1 cellular context compared by ENCODE assay signal in the genomic region with DNA sequence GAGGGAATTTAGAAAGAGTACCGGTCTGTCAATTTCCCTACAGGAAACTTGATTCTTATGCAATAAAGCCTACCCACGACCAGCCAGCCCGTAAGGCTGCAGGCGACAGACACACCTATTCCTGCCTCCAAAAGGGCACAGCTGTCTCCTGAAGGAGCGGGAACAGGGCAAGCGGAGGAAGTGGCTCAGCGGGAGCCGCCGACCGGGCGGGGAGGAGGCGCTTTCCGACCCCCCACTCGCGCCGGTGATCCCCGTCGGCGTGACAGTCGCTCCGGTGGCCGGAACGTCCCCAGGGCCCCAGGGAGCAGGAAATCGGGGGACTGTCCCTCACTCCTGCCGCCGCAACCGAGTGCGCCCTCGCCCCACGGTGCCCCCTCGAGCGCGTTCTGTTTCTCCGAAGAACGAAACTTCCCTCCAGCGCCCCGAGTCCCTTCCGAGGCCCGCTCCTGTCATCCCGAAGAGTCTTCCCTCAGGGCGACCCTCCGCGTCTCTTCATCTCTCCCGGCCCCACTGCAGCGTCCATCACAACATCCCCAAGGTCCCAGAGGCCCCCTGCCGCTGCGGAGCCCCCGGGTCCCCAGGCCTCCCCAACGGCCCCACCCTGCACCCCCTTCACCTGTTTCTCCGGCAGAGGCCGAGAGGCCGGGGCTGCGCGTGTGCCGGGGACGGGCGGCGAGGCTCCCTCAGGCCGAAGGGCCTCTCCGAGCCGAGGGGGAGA.
A peak's percentile ranks its signal among the peaks of the same experiment; 100 is the strongest.
TF ChIP-seq lines count a peak whose summit lies in the region.

No MANE protein-coding gene starts in this region.

TF ChIP-seq in GM12878, 131 proteins besides CTCF, POLR2A, EP300 and RAD21:
- TF ChIP-seq SKIL (IDR thresholded peaks at IDR 0.05; ENCODE audit: low read depth, poor library complexity, severe bottlenecking) (peak; percentile 2), HSF1 (IDR thresholded peaks at IDR 0.05; ENCODE audit: low read depth, low read length) (no peak), NFIC (IDR thresholded peaks at IDR 0.05; ENCODE audit: low read depth, low read length) (no peak), JUNB (IDR thresholded peaks at IDR 0.05) (no peak), STAT3 (IDR thresholded peaks at IDR 0.05; ENCODE audit: low read depth, low read length) (no peak), BACH1 (IDR thresholded peaks at IDR 0.05; ENCODE audit: borderline replicate concordance) (0 out of 2 replicates have a peak, but pooled peaks have one; percentile 39), PAX5 (IDR thresholded peaks at IDR 0.05; ENCODE audit: borderline replicate concordance, low read depth, low read length) (no peak), MEF2B (IDR thresholded peaks at IDR 0.05; ENCODE audit: partially characterized antibody, poor library complexity, severe bottlenecking) (peak; percentile 12), EED (IDR thresholded peaks at IDR 0.05; ENCODE audit: low read depth) (peak; percentile 42), SPI1 (IDR thresholded peaks at IDR 0.05; ENCODE audit: borderline replicate concordance, insufficient read depth, low read depth, low read length) (peak; percentile 44), SMAD5 (IDR thresholded peaks at IDR 0.05; ENCODE audit: low read depth) (0 out of 2 replicates have a peak, but pooled peaks have one; percentile 46), SMAD1 (IDR thresholded peaks at IDR 0.05; ENCODE audit: low read depth, partially characterized antibody) (peak; percentile 39), BHLHE40 (IDR thresholded peaks at IDR 0.05; ENCODE audit: borderline replicate concordance in 1 of 2, low read depth in 2 of 2, low read length in 1 of 2) (0 out of 4 replicates have a peak, but pooled peaks of 1 of the 2 experiments have one; percentile 3), KAT2A (conservative IDR thresholded peaks at IDR 0.05; ENCODE audit: control insufficient read depth, low read depth, low read length) (no peak), RELA (IDR thresholded peaks at IDR 0.05; ENCODE audit: borderline replicate concordance, partially characterized antibody) (no peak), IKZF2 (IDR thresholded peaks at IDR 0.05) (0 out of 4 replicates have a peak, but pooled peaks of 1 of the 2 experiments have one; percentile 26), WRNIP1 (IDR thresholded peaks at IDR 0.05; ENCODE audit: borderline replicate concordance, low read depth, low read length) (no peak), MXI1 (IDR thresholded peaks at IDR 0.05; ENCODE audit: low read depth, low read length) (no peak), TCF3 (IDR thresholded peaks at IDR 0.05; ENCODE audit: borderline replicate concordance, insufficient read depth, low read depth, low read length) (0 out of 2 replicates have a peak, but pooled peaks have one; percentile 50), FOXM1 (IDR thresholded peaks at IDR 0.05; ENCODE audit: low read depth, low read length) (no peak), IKZF1 (conservative IDR thresholded peaks at IDR 0.05) (peak; percentile 78; the same call in 1 of the 2 replicates), ASH2L (IDR thresholded peaks at IDR 0.05; ENCODE audit: borderline replicate concordance, low read depth) (0 out of 2 replicates have a peak, but pooled peaks have one; percentile 31), CHD1 (IDR thresholded peaks at IDR 0.05; ENCODE audit: low read depth, low read length) (0 out of 2 replicates have a peak, but pooled peaks have one; percentile 5), RB1 (IDR thresholded peaks at IDR 0.05; ENCODE audit: borderline replicate concordance) (no peak), SMC3 (IDR thresholded peaks at IDR 0.05; ENCODE audit: borderline replicate concordance, low read length) (0 out of 2 replicates have a peak, but pooled peaks have one; percentile 3), IRF3 (IDR thresholded peaks at IDR 0.05) (no peak)
- TF ChIP-seq, protein P1, sequence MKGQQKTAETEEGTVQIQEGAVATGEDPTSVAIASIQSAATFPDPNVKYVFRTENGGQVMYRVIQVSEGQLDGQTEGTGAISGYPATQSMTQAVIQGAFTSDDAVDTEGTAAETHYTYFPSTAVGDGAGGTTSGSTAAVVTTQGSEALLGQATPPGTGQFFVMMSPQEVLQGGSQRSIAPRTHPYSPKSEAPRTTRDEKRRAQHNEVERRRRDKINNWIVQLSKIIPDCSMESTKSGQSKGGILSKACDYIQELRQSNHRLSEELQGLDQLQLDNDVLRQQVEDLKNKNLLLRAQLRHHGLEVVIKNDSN (IDR thresholded peaks at IDR 0.05; ENCODE audit: borderline replicate concordance, extremely low read length, insufficient read depth, low read depth, low read length), result no peak
- TF ChIP-seq, protein P2, sequence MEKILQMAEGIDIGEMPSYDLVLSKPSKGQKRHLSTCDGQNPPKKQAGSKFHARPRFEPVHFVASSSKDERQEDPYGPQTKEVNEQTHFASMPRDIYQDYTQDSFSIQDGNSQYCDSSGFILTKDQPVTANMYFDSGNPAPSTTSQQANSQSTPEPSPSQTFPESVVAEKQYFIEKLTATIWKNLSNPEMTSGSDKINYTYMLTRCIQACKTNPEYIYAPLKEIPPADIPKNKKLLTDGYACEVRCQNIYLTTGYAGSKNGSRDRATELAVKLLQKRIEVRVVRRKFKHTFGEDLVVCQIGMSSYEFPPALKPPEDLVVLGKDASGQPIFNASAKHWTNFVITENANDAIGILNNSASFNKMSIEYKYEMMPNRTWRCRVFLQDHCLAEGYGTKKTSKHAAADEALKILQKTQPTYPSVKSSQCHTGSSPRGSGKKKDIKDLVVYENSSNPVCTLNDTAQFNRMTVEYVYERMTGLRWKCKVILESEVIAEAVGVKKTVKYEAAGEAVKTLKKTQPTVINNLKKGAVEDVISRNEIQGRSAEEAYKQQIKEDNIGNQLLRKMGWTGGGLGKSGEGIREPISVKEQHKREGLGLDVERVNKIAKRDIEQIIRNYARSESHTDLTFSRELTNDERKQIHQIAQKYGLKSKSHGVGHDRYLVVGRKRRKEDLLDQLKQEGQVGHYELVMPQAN (conservative IDR thresholded peaks at IDR 0.05), result 0 out of 2 replicates have a peak, but pooled peaks have one; percentile 37
- TF ChIP-seq, protein P3, sequence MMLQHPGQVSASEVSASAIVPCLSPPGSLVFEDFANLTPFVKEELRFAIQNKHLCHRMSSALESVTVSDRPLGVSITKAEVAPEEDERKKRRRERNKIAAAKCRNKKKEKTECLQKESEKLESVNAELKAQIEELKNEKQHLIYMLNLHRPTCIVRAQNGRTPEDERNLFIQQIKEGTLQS (IDR thresholded peaks at IDR 0.05; ENCODE audit: borderline replicate concordance, extremely low read depth, low read depth, low read length), result no peak
- TF ChIP-seq, protein P4, sequence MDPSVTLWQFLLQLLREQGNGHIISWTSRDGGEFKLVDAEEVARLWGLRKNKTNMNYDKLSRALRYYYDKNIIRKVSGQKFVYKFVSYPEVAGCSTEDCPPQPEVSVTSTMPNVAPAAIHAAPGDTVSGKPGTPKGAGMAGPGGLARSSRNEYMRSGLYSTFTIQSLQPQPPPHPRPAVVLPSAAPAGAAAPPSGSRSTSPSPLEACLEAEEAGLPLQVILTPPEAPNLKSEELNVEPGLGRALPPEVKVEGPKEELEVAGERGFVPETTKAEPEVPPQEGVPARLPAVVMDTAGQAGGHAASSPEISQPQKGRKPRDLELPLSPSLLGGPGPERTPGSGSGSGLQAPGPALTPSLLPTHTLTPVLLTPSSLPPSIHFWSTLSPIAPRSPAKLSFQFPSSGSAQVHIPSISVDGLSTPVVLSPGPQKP (IDR thresholded peaks at IDR 0.05; ENCODE audit: low read depth, low read length), result no peak
TF ChIP-seq in GM12878: peak in this region for 15.
